In genomic region chr10:121926157-121926556, GRCh38 we compare ENCODE assay signal across 8 cellular contexts. TPM values are rescaled to one million over a fixed set of nuclear protein-coding genes. Genes with fewer than 3 reads are reported as not detected.
DNase-seq lines count a peak whose midpoint lies in the region; ATAC-seq and TF ChIP-seq lines count a peak whose summit lies in the region.

No MANE protein-coding gene starts in this region.

- CTCF ChIA-PET in activated CD4-positive, alpha-beta T cell treated with anti-CD3 and anti-CD28 coated beads, Interleukin-2, amount 10 ng/mL, durations not matched to agents 7 days and 5 days (lab: Charles Lee), result no interaction called here
- CTCF ChIA-PET in activated CD4-positive, alpha-beta T cell treated with anti-CD3 and anti-CD28 coated beads for 36 hours (lab: Charles Lee), result no interaction called here
- CTCF ChIA-PET in T-cell (lab: Charles Lee), result no interaction called here

- WGBS in hepatocyte (ENCODE audit: low lambda C conversion rate, missing lambda C conversion rate), result 88% methylated on average over 4 of the region's 4 CpGs

- H3K4me3 ChIP-seq in hepatocyte, result peak overlapping the region; percentile 76

- H3K36me3 Mint-ChIP-seq in activated CD4-positive, alpha-beta T cell treated with anti-CD3 and anti-CD28 coated beads, Interleukin-2, amount 10 ng/mL, durations not matched to agents 7 days and 5 days (ENCODE audit: low read depth), result peaks cover 12% of the 10 kb centered on the region
- peaks cover 15% of the 10 kb centered on the region for H3K36me3 Mint-ChIP-seq in activated CD4-positive, alpha-beta T cell treated with anti-CD3 and anti-CD28 coated beads for 36 hours (ENCODE audit: low read depth)
- peaks cover 11% of the 10 kb centered on the region for H3K36me3 Mint-ChIP-seq in T-cell
- peaks cover 33% of the 10 kb centered on the region for H3K36me3 Mint-ChIP-seq in stimulated activated effector memory CD8-positive, alpha-beta T cell treated with anti-CD3 and anti-CD28 coated beads, Interleukin-12 subunit alpha, Interleukin-12 subunit beta, amount 100 ng/mL, for 72 hours

- H3K79me2 ChIP-seq in hepatocyte, result peaks cover 60% of the 10 kb centered on the region

- H3K27me3 Mint-ChIP-seq in activated CD4-positive, alpha-beta T cell treated with anti-CD3 and anti-CD28 coated beads, Interleukin-2, amount 10 ng/mL, durations not matched to agents 7 days and 5 days, result no peaks in the 10 kb centered on the region
- H3K27me3 Mint-ChIP-seq in activated CD4-positive, alpha-beta T cell treated with anti-CD3 and anti-CD28 coated beads for 36 hours, result no peaks in the 10 kb centered on the region
- no peaks in the 10 kb centered on the region for H3K27me3 Mint-ChIP-seq in T-cell

- H4K20me1 ChIP-seq in hepatocyte (ENCODE audit: insufficient read depth, poor library complexity, severe bottlenecking), result no peaks in the 10 kb centered on the region

- no peak overlapping the region for H2AFZ ChIP-seq in hepatocyte

- intact Hi-C loops in activated CD4-positive, alpha-beta T cell treated with anti-CD3 and anti-CD28 coated beads for 36 hours (cut with DNase I, micrococcal nuclease), result loop anchor here in 1 of 2 experiments (2.0 to 10.0 kb wide), 5 partner anchors 174 to 1229 kb away; partner anchors contain the start of genes BUB3, FAM24B, PLEKHA1 and WDR11

- peak overlapping the region; percentile 98 for H3K27ac Mint-ChIP-seq in activated CD4-positive, alpha-beta T cell treated with anti-CD3 and anti-CD28 coated beads, Interleukin-2, amount 10 ng/mL, durations not matched to agents 7 days and 5 days
- no peak overlapping the region for H3K27ac Mint-ChIP-seq in activated CD4-positive, alpha-beta T cell treated with anti-CD3 and anti-CD28 coated beads for 36 hours
- no peak overlapping the region for H3K27ac Mint-ChIP-seq in T-cell
- H3K27ac Mint-ChIP-seq in stimulated activated effector memory CD8-positive, alpha-beta T cell treated with anti-CD3 and anti-CD28 coated beads, Interleukin-12 subunit alpha, Interleukin-12 subunit beta, amount 100 ng/mL, for 72 hours, result no peak overlapping the region

- no peaks in the 10 kb centered on the region for H3K36me3 ChIP-seq in hepatocyte (replicated peaks; ENCODE audit: insufficient read depth, low read depth)

- H3K9me3 Mint-ChIP-seq in activated CD4-positive, alpha-beta T cell treated with anti-CD3 and anti-CD28 coated beads, Interleukin-2, amount 10 ng/mL, durations not matched to agents 7 days and 5 days, result no peaks in the 10 kb centered on the region
- no peaks in the 10 kb centered on the region for H3K9me3 Mint-ChIP-seq in activated CD4-positive, alpha-beta T cell treated with anti-CD3 and anti-CD28 coated beads for 36 hours (ENCODE audit: low read depth)
- no peaks in the 10 kb centered on the region for H3K9me3 Mint-ChIP-seq in T-cell
- no peaks in the 10 kb centered on the region for H3K9me3 Mint-ChIP-seq in stimulated activated effector memory CD8-positive, alpha-beta T cell treated with anti-CD3 and anti-CD28 coated beads, Interleukin-12 subunit alpha, Interleukin-12 subunit beta, amount 100 ng/mL, for 72 hours

- H3K9me2 ChIP-seq in hepatocyte (replicated peaks; ENCODE audit: insufficient read depth), result no peaks in the 10 kb centered on the region

- POLR2A ChIA-PET in activated CD4-positive, alpha-beta T cell treated with anti-CD3 and anti-CD28 coated beads, Interleukin-2, amount 10 ng/mL, durations not matched to agents 7 days and 5 days (lab: Charles Lee), result no interaction called here
- POLR2A ChIA-PET in activated CD4-positive, alpha-beta T cell treated with anti-CD3 and anti-CD28 coated beads for 36 hours (lab: Charles Lee), result no interaction called here
- POLR2A ChIA-PET in T-cell (lab: Charles Lee), result no interaction called here

- TF ChIP-seq CTCF in hepatocyte (IDR thresholded peaks at IDR 0.05; ENCODE audit: poor library complexity), result no peak

- H3K27ac ChIP-seq in hepatocyte, result peak overlapping the region; percentile 100

- no peak for DNase-seq in activated CD4-positive, alpha-beta T cell treated with anti-CD3 and anti-CD28 coated beads, Interleukin-2, amount 10 ng/mL, durations not matched to agents 7 days and 5 days
- no peak for DNase-seq in activated CD4-positive, alpha-beta T cell treated with anti-CD3 and anti-CD28 coated beads for 36 hours
- DNase-seq in T-cell (no peak), hepatocyte (ENCODE audit: low spot score) (no peak), HUDEP-2 (lab: John Stamatoyannopoulos, UW; ENCODE audit: unreplicated experiment in 76 of 76) (no peak)
- no peak for DNase-seq in stimulated activated effector memory CD8-positive, alpha-beta T cell treated with anti-CD3 and anti-CD28 coated beads, Interleukin-12 subunit alpha, Interleukin-12 subunit beta, amount 100 ng/mL, for 72 hours (ENCODE audit: low spot score in 2 of 2)
- no peak for DNase-seq in stimulated activated CD4-positive, alpha-beta T cell treated with anti-CD3 and anti-CD28 coated beads, Interleukin-4, amount 100 ng/mL, for 1 hour
- no peak for DNase-seq in activated CD4-positive, alpha-beta T cell treated with anti-CD3 and anti-CD28 coated beads, Interleukin-2, amount 50 U/mL, for 4 hours

- H3K4me3 Mint-ChIP-seq in activated CD4-positive, alpha-beta T cell treated with anti-CD3 and anti-CD28 coated beads, Interleukin-2, amount 10 ng/mL, durations not matched to agents 7 days and 5 days, result peak overlapping the region; percentile 90
- no peak overlapping the region for H3K4me3 Mint-ChIP-seq in activated CD4-positive, alpha-beta T cell treated with anti-CD3 and anti-CD28 coated beads for 36 hours
- H3K4me3 Mint-ChIP-seq in T-cell, result peak overlapping the region; percentile 24 to 83 (median 28)
- peak overlapping the region; percentile 87 for H3K4me3 Mint-ChIP-seq in stimulated activated effector memory CD8-positive, alpha-beta T cell treated with anti-CD3 and anti-CD28 coated beads, Interleukin-12 subunit alpha, Interleukin-12 subunit beta, amount 100 ng/mL, for 72 hours

- no peaks in the 10 kb centered on the region for H3K9me3 ChIP-seq in hepatocyte (ENCODE audit: low read depth)

- peaks cover 35% of the 10 kb centered on the region for H3K4me1 ChIP-seq in hepatocyte (ENCODE audit: insufficient read depth)

- H3K4me1 Mint-ChIP-seq in activated CD4-positive, alpha-beta T cell treated with anti-CD3 and anti-CD28 coated beads, Interleukin-2, amount 10 ng/mL, durations not matched to agents 7 days and 5 days, result peaks cover 25% of the 10 kb centered on the region
- H3K4me1 Mint-ChIP-seq in activated CD4-positive, alpha-beta T cell treated with anti-CD3 and anti-CD28 coated beads for 36 hours, result peaks cover 20% of the 10 kb centered on the region
- H3K4me1 Mint-ChIP-seq in T-cell, result peaks cover 34 to 42% (median 35%) of the 10 kb centered on the region in 3 donors
- H3K4me1 Mint-ChIP-seq in stimulated activated effector memory CD8-positive, alpha-beta T cell treated with anti-CD3 and anti-CD28 coated beads, Interleukin-12 subunit alpha, Interleukin-12 subunit beta, amount 100 ng/mL, for 72 hours, result peaks cover 30% of the 10 kb centered on the region

- H3K4me2 ChIP-seq in hepatocyte, result peak overlapping the region; percentile 83

- no peak for ATAC-seq in activated CD4-positive, alpha-beta T cell treated with anti-CD3 and anti-CD28 coated beads for 36 hours
- no peak for ATAC-seq in T-cell (replicated peaks in 1 of 4)
- no peak for ATAC-seq in stimulated activated effector memory CD8-positive, alpha-beta T cell treated with anti-CD3 and anti-CD28 coated beads, Interleukin-12 subunit alpha, Interleukin-12 subunit beta, amount 100 ng/mL, for 72 hours

- H3K27me3 ChIP-seq in hepatocyte, result no peaks in the 10 kb centered on the region

RNA-seq across cellular contexts. Expression of gene ATE1, which starts 1.7 kb away (rescaled TPM):
- total RNA-seq in activated CD4-positive, alpha-beta T cell treated with anti-CD3 and anti-CD28 coated beads, Interleukin-2, amount 10 ng/mL, durations not matched to agents 7 days and 5 days, result 10 to 100 TPM; 23.1 to 24.4 TPM
- 10 to 100 TPM; 23.2 to 23.9 TPM for total RNA-seq in activated CD4-positive, alpha-beta T cell treated with anti-CD3 and anti-CD28 coated beads for 36 hours
- 10 to 100 TPM; 18.6 to 28.9 (median 26.0) TPM for total RNA-seq in T-cell
- total RNA-seq in hepatocyte, result 41.7 and 48.9 TPM in 2 replicates
- polyA plus RNA-seq in hepatocyte, result 13.0 and 16.9 TPM in 2 replicates

RNA-seq across cellular contexts. Expression of gene NSMCE4A, which starts 48.9 kb away (rescaled TPM):
- total RNA-seq in activated CD4-positive, alpha-beta T cell treated with anti-CD3 and anti-CD28 coated beads, Interleukin-2, amount 10 ng/mL, durations not matched to agents 7 days and 5 days, result 10 to 100 TPM; 63.5 to 69.4 TPM
- 10 to 100 TPM; 56.3 to 56.4 TPM for total RNA-seq in activated CD4-positive, alpha-beta T cell treated with anti-CD3 and anti-CD28 coated beads for 36 hours
- total RNA-seq in T-cell (10 to 100 TPM; 41.6 to 79.7 (median 77.5) TPM), hepatocyte (57.9 and 67.6 TPM in 2 replicates)
- 44.5 and 51.0 TPM in 2 replicates for polyA plus RNA-seq in hepatocyte
